ENCODE assay signal across 8 cellular contexts in genomic region chr19:19663292-19664120, GRCh38. TPM values are rescaled to one million over a fixed set of nuclear protein-coding genes. Genes with fewer than 3 reads are reported as not detected.
DNase-seq lines count a peak whose midpoint lies in the region; ATAC-seq and TF ChIP-seq lines count a peak whose summit lies in the region.

Gene ATP13A1, minus strand, starts transcription at chr19:19663676. Its CDS starts 10 bp downstream, at chr19:19663666.

- H3K27me3 Mint-ChIP-seq in progenitor cell of endocrine pancreas: no peaks in the 10 kb centered on the region

- in situ Hi-C loops in GM13977 (cut with MboI; ENCODE audit: low pct_unique_long_range_greater_than_20kb, low sequenced_read_pairs, unreplicated experiment): no loop called here

- TF ChIP-seq CTCF in GM13977 (IDR thresholded peaks at IDR 0.05; ENCODE audit: extremely low read depth, insufficient read depth, missing control alignments) (peak; percentile 18), progenitor cell of endocrine pancreas (IDR thresholded peaks at IDR 0.05; ENCODE audit: unreplicated experiment) (peak; percentile 34)

- DNase-seq in GM13977 (ENCODE audit: low spot score) (peak; percentile 93), NCI-H146 treated with DMSO at 0.1 percent for 48 hours (lab: John Stamatoyannopoulos, UW; ENCODE audit: unreplicated experiment) (peak; percentile 99), amniotic epithelial cell (ENCODE audit: low read depth) (peak; percentile 98), left cardiac atrium (peak; percentile 99), progenitor cell of endocrine pancreas (ENCODE audit: low spot score, unreplicated experiment) (peak; percentile 90), ureter (ENCODE audit: low spot score) (peak; percentile 97)

- peak within 1 kb of the TSS; percentile 96 for H3K27ac Mint-ChIP-seq in progenitor cell of endocrine pancreas

- intact Hi-C loops in T-helper 1 cell treated with Interleukin-12 subunit alpha and Interleukin-12 subunit beta and Interleukin-4 antibody, amounts not matched to agents 30 ng/mL and 1 ng/mL, for 36 hours (cut with micrococcal nuclease): loop anchor here (1.0 to 10.0 kb wide), 8 partner anchors 20 to 1661 kb away; partner anchors contain the start of genes BORCS8, GMIP, PBX4 and RFXANK
- intact Hi-C loops in left cardiac atrium (cut with DNase I): no loop called here

- peak; percentile 65 for ATAC-seq in HG02884 (IDR thresholded peaks at IDR 0.05; ENCODE audit: unreplicated experiment)
- ATAC-seq in left cardiac atrium: peak; percentile 96 to 97

- no peaks in the 10 kb centered on the region for H3K9me3 Mint-ChIP-seq in progenitor cell of endocrine pancreas (ENCODE audit: low read depth)

- H3K4me3 Mint-ChIP-seq in progenitor cell of endocrine pancreas (ENCODE audit: low read depth): peak within 1 kb of the TSS; percentile 90

- peaks cover 23% of the 10 kb centered on the region for H3K4me1 Mint-ChIP-seq in progenitor cell of endocrine pancreas (ENCODE audit: low read depth)

- H3K36me3 Mint-ChIP-seq in progenitor cell of endocrine pancreas (ENCODE audit: insufficient read depth): peaks cover under 1% of the 10 kb centered on the region

RNA-seq across cellular contexts. Expression of gene ATP13A1, which starts in this region (rescaled TPM):
- 105 and 110 TPM in 2 replicates for total RNA-seq in T-helper 1 cell treated with Interleukin-12 subunit alpha and Interleukin-12 subunit beta and Interleukin-4 antibody, amounts not matched to agents 30 ng/mL and 1 ng/mL, for 36 hours
- total RNA-seq in left cardiac atrium (10 to 100 TPM; 24.1 to 29.6 TPM), progenitor cell of endocrine pancreas (81.1 and 87.1 TPM in 2 replicates), ureter (74.9 TPM)

Comparison
In these comparisons a context has a peak if more than half of its experiments do, and no peak if none do; other contexts are left out.
1. Peak in every context shown above with its lines: DNase-seq and ATAC-seq.